Comparison of ENCODE assay signal across 9 cellular contexts in the genomic region with DNA sequence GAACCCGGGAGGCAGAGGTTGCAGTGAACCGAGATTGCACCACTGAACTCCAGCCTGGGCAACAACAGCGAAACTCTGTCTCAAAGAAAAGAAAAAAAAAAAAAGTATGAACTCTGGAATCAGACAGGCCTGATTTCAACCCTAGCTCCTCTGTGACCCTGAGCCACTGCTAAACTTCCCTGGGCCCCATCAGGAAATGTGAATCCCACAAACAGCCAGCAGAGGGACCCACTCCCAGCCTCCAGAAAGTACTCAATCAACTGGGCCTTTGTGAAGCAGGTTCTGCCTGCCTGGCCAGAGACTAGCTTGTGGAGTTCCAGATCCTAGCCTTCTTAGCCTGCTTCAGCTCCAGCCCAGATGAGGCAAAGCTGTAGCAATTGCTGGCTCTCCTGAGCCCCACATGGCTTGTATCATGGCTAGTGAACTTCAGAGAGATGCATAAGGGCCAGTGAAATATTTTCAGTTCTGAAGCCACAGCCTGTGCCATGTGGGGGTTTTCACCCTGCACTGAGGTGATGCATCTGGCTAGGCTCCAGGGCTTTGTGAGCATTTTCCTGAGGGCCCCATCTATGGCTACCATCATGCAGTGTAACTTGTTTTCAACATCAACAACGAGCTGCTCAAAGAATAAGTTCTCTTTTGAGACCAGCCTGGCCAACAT. TPM values are rescaled to one million over a fixed set of nuclear protein-coding genes. Genes with fewer than 3 reads are reported as not detected.
DNase-seq lines count a peak whose midpoint lies in the region; ATAC-seq and TF ChIP-seq lines count a peak whose summit lies in the region.
"Had no signal": no experiment of that assay in that cellular context is flagged by ENCODE, and none has a peak within 500 bp of the region (broad histone marks: within the 10 kb centered on the region; RNA-seq: fewer than 3 reads in every experiment).

No MANE protein-coding gene starts in this region.

- intact Hi-C loops in body of pancreas (cut with DNase I) = no loop called here

- no peaks in the 10 kb centered on the region for H3K36me3 Mint-ChIP-seq in T-helper 17 cell (ENCODE audit: low read depth)

- in situ Hi-C loops in HAP-1 (cut with MboI; ENCODE audit: low sequenced_read_pairs) = loop anchor here (25.0 kb wide), 1 partner anchor 125 kb away; a partner anchor contains a TSS

- ATAC-seq in T-helper 17 cell = peak; percentile 94
- peak; percentile 95 for ATAC-seq in body of pancreas

- H3K27me3 Mint-ChIP-seq in T-helper 17 cell = no peaks in the 10 kb centered on the region

- peak; percentile 10 to 31 for DNase-seq in NCI-H187 (lab: John Stamatoyannopoulos, UW)
- no peak for DNase-seq in NCI-H187 treated with DMSO at 0.1 percent for 48 hours (lab: John Stamatoyannopoulos, UW)
- peak; percentile 48 to 78 for DNase-seq in HAP-1 (ENCODE audit: low spot score in 2 of 2)
- DNase-seq in M059J (ENCODE audit: low read depth) = peak; percentile 68
- peak; percentile 33 to 49 (median 46) for DNase-seq in T-helper 17 cell
- DNase-seq in body of pancreas = peak; percentile 68 to 77 (median 70)
- DNase-seq in iris pigment epithelial cell (ENCODE audit: low read depth) = peak; percentile 42
- DNase-seq in stimulated activated CD4-positive, alpha-beta T cell treated with anti-CD3 and anti-CD28 coated beads, Interleukin-4, amount 100 ng/mL, for 4 hours = peak; percentile 29 to 34

- peak; percentile 45 to 75 (median 63) for TF ChIP-seq CTCF in body of pancreas (IDR thresholded peaks at IDR 0.05)

- peaks cover 4% of the 10 kb centered on the region for H3K4me1 Mint-ChIP-seq in T-helper 17 cell

- no peak overlapping the region for H3K4me3 Mint-ChIP-seq in T-helper 17 cell

- H3K27me3 ChIP-seq in HAP-1 (ENCODE audit: low read depth) (no peaks in the 10 kb centered on the region), body of pancreas (no peaks in the 10 kb centered on the region)
- H3K27me3 ChIP-seq: BLaER1 had no signal

- H3K36me3 ChIP-seq in HAP-1 (replicated peaks) = no peaks in the 10 kb centered on the region
- no peaks in the 10 kb centered on the region for H3K36me3 ChIP-seq in body of pancreas (replicated peaks in 1 of 2; ENCODE audit: insufficient read depth in 1 of 2, low read depth in 2 of 2)
- H3K36me3 ChIP-seq: BLaER1 had no signal

- H3K4me3 ChIP-seq in HAP-1 = no peak overlapping the region
- H3K4me3 ChIP-seq in body of pancreas = no peak overlapping the region
- H3K4me3 ChIP-seq: BLaER1 had no signal

- WGBS in body of pancreas, 2 donors = 44 to 71% methylated on average over 3 to 4 of the region's 4 CpGs

- H3K27ac ChIP-seq in body of pancreas = no peak overlapping the region
- H3K27ac ChIP-seq: BLaER1 had no signal

- no peaks in the 10 kb centered on the region for H3K9me3 ChIP-seq in HAP-1
- no peaks in the 10 kb centered on the region for H3K9me3 ChIP-seq in T-helper 17 cell (ENCODE audit: control insufficient read depth, low read length, poor library complexity, severe bottlenecking)
- H3K9me3 ChIP-seq in body of pancreas = no peaks in the 10 kb centered on the region
- H3K9me3 ChIP-seq: BLaER1 had no signal

- no peak overlapping the region for H3K27ac Mint-ChIP-seq in T-helper 17 cell

- no peak for TF ChIP-seq POLR2A in body of pancreas (IDR thresholded peaks at IDR 0.05)

- H3K4me1 ChIP-seq in HAP-1 (no peaks in the 10 kb centered on the region), body of pancreas (peaks cover 5% of the 10 kb centered on the region)

RNA-seq across cellular contexts. Expression of a gene that starts 7.2 kb away (rescaled TPM):
- 59.8 and 92.5 TPM in 2 replicates for total RNA-seq in M059J (2014; rRNA removed; shearing (Covaris generic))
- total RNA-seq in T-helper 17 cell (100 to 1,000 TPM; 346 to 507 TPM), body of pancreas (10 to 100 TPM; 39.7 to 49.4 TPM)

RNA-seq across cellular contexts. Expression of a gene that starts 28.5 kb away (rescaled TPM):
- total RNA-seq in M059J (2014; rRNA removed; shearing (Covaris generic)) = 29.6 and 46.1 TPM in 2 replicates
- total RNA-seq in T-helper 17 cell (10 to 100 TPM; 66.3 to 72.5 TPM), body of pancreas (1 to 10 TPM; 7.8 to 8.2 TPM)

RNA-seq across cellular contexts. Expression of a gene that starts 37.4 kb away (rescaled TPM):
- total RNA-seq in M059J (2014; rRNA removed; shearing (Covaris generic)) = not detected in 2 replicates
- total RNA-seq in T-helper 17 cell (not detected), body of pancreas (not detected)
